In genomic region chr15:35713733-35714132, GRCh38 we compare ENCODE assay signal across 18 cellular contexts.
A peak's percentile ranks its signal among the peaks of the same experiment; 100 is the strongest.
DNase-seq lines count a peak whose midpoint lies in the region; ATAC-seq and TF ChIP-seq lines count a peak whose summit lies in the region.
"Had no signal": no experiment of that assay in that cellular context is flagged by ENCODE, and none has a peak within 500 bp of the region (broad histone marks: within the 10 kb centered on the region; RNA-seq: fewer than 3 reads in every experiment).

No MANE protein-coding gene starts in this region.

- H3K27ac Mint-ChIP-seq in HFFc6 = peak overlapping the region; percentile 47
- H3K27ac Mint-ChIP-seq: activated naive CD8-positive, alpha-beta T cell treated with anti-CD3 and anti-CD28 coated beads, Interleukin-2, amount 10 ng/mL, durations not matched to agents 7 days and 5 days had no signal

- no peaks in the 10 kb centered on the region for H3K27me3 Mint-ChIP-seq in HFFc6 (ENCODE audit: insufficient read depth)

- TF ChIP-seq CTCF in HFFc6 (IDR thresholded peaks at IDR 0.05) (no peak), fibroblast of the aortic adventitia (IDR thresholded peaks at IDR 0.05; ENCODE audit: insufficient read depth, low read length) (no peak)

- intact Hi-C loops in Right ventricle myocardium superior (cut with DNase I) = no loop called here

- peaks cover 41% of the 10 kb centered on the region for H3K4me1 Mint-ChIP-seq in HFFc6 (ENCODE audit: low read depth)
- H3K4me1 Mint-ChIP-seq: activated naive CD8-positive, alpha-beta T cell treated with anti-CD3 and anti-CD28 coated beads, Interleukin-2, amount 10 ng/mL, durations not matched to agents 7 days and 5 days had no signal

- ATAC-seq in SK-N-SH treated with all-trans-retinoic acid at 6 μM for 48 hours (peak; percentile 51; the same call in 2 of the 3 replicates), Right ventricle myocardium superior (ENCODE audit: poor library complexity) (no peak), GM19455 (IDR thresholded peaks at IDR 0.05; ENCODE audit: unreplicated experiment) (no peak)
- ATAC-seq: mucosa of descending colon had no signal

- H3K9me3 Mint-ChIP-seq in HFFc6 = no peaks in the 10 kb centered on the region; the same call in 1 of the 2 replicates

- peak; percentile 63 for DNase-seq in HFFc6
- peak; percentile 77 for DNase-seq in fibroblast of the aortic adventitia (ENCODE audit: low read depth)
- DNase-seq in renal cortical epithelial cell (ENCODE audit: low read depth) = peak; percentile 88
- DNase-seq in central memory CD4-positive, alpha-beta T cell = no peak
- DNase-seq in Right ventricle myocardium superior = no peak
- no peak for DNase-seq in HT-29 (ENCODE audit: low spot score)
- DNase-seq: activated CD4-positive, alpha-beta T cell treated with anti-CD3 and anti-CD28 coated beads for 48 hours; activated naive CD8-positive, alpha-beta T cell treated with anti-CD3 and anti-CD28 coated beads, Interleukin-2, amount 10 ng/mL, durations not matched to agents 7 days and 5 days; cortex of kidney; MM.1S; mucosa of descending colon; NCI-H2107; stimulated activated CD4-positive, alpha-beta T cell treated with anti-CD3 and anti-CD28 coated beads, Interleukin-15, amount 100 ng/mL, for 24 hours; T-helper 9 cell had no signal

- H3K4me3 Mint-ChIP-seq in HFFc6 = no peak overlapping the region
- H3K4me3 Mint-ChIP-seq: activated naive CD8-positive, alpha-beta T cell treated with anti-CD3 and anti-CD28 coated beads, Interleukin-2, amount 10 ng/mL, durations not matched to agents 7 days and 5 days had no signal

- H3K36me3 Mint-ChIP-seq in HFFc6 (ENCODE audit: low read depth) = no peaks in the 10 kb centered on the region; the same call in 1 of the 2 replicates
- H3K36me3 Mint-ChIP-seq: activated naive CD8-positive, alpha-beta T cell treated with anti-CD3 and anti-CD28 coated beads, Interleukin-2, amount 10 ng/mL, durations not matched to agents 7 days and 5 days had no signal

- H3K4me3 ChIP-seq in fibroblast of the aortic adventitia (ENCODE audit: low read depth, low read length) = no peak overlapping the region
- H3K4me3 ChIP-seq: BLaER1 treated with 17β-estradiol and CSF1 and Interleukin-3, amounts not matched to agents 10 nM and 100 nM; mucosa of descending colon; suprapubic skin had no signal

TF ChIP-seq in SK-N-SH treated with all-trans-retinoic acid at 6 μM for 48 hours, 23 proteins besides CTCF, POLR2A, EP300 and RAD21:
- no peak for TF ChIP-seq ZNF70 (CRISPR knock-in tag; IDR thresholded peaks at IDR 0.05)
- TF ChIP-seq ZNF565 (CRISPR knock-in tag; conservative IDR thresholded peaks at IDR 0.05; ENCODE audit: low read depth) = no peak
- no peak for TF ChIP-seq TCF4 (CRISPR knock-in tag; IDR thresholded peaks at IDR 0.05; ENCODE audit: borderline replicate concordance)
- no peak for TF ChIP-seq RARB (CRISPR knock-in tag; IDR thresholded peaks at IDR 0.05)
- no peak for TF ChIP-seq TOX (CRISPR knock-in tag; IDR thresholded peaks at IDR 0.05; ENCODE audit: borderline replicate concordance)
- TF ChIP-seq OSR1 (CRISPR knock-in tag; IDR thresholded peaks at IDR 0.05) = no peak
- no peak for TF ChIP-seq TSHZ2 (CRISPR knock-in tag; IDR thresholded peaks at IDR 0.05)
- no peak for TF ChIP-seq PATZ1 (CRISPR knock-in tag; IDR thresholded peaks at IDR 0.05; ENCODE audit: borderline replicate concordance)

Comparison
In these comparisons a context has a peak if more than half of its experiments do, and no peak if none do; other contexts are left out.
1. DNase-seq: peak in HFFc6 (single experiment), fibroblast of the aortic adventitia (single experiment) and renal cortical epithelial cell (single experiment); none in central memory CD4-positive, alpha-beta T cell (single experiment), Right ventricle myocardium superior (single experiment) and HT-29 (single experiment).